In genomic region chr2:134839649-134840048, GRCh38 we compare ENCODE assay signal across 19 cellular contexts. TPM values are rescaled to one million over a fixed set of nuclear protein-coding genes. Genes with fewer than 3 reads are reported as not detected.
DNase-seq lines count a peak whose midpoint lies in the region; ATAC-seq, FAIRE-seq and TF ChIP-seq lines count a peak whose summit lies in the region.
"Had no signal": no experiment of that assay in that cellular context is flagged by ENCODE, and none has a peak within 500 bp of the region (broad histone marks: within the 10 kb centered on the region; RNA-seq: fewer than 3 reads in every experiment).

No MANE protein-coding gene starts in this region.

- TF ChIP-seq CTCF in lung (IDR thresholded peaks at IDR 0.05; ENCODE audit: control extremely low read depth, extremely low read depth) (no peak), gastroesophageal sphincter (IDR thresholded peaks at IDR 0.05) (no peak)

- no peak for FAIRE-seq in frontal cortex (lab: Jason Lieb, UNC)
- FAIRE-seq: endometrium had no signal

- peaks cover 0 to 6% of the 10 kb centered on the region in 2 donors for H3K9me3 ChIP-seq in lung (ENCODE audit: control insufficient read depth in 2 of 2, insufficient read depth in 1 of 2, low read length in 1 of 2)
- H3K9me3 ChIP-seq in gastroesophageal sphincter = peaks cover 0 to 26% (median 0%) of the 10 kb centered on the region in 3 donors
- H3K9me3 ChIP-seq: gastrocnemius medialis had no signal

- no peak for TF ChIP-seq EP300 in gastroesophageal sphincter (IDR thresholded peaks at IDR 0.05)

- peak; percentile 60 for ATAC-seq in GM18870 (IDR thresholded peaks at IDR 0.05; ENCODE audit: unreplicated experiment)
- peak; percentile 76 for ATAC-seq in HG02938 (IDR thresholded peaks at IDR 0.05; ENCODE audit: unreplicated experiment)
- ATAC-seq in lung (ENCODE audit: insufficient read depth, low FRiP score) = peak; percentile 61
- no peak for ATAC-seq in gastroesophageal sphincter
- no peak for ATAC-seq in HG02870 (IDR thresholded peaks at IDR 0.05; ENCODE audit: unreplicated experiment)
- ATAC-seq: gastrocnemius medialis; stimulated activated naive CD8-positive, alpha-beta T cell treated with anti-CD3 and anti-CD28 coated beads, Interleukin-15, Interleukin-2, amounts not matched to agents 100 U/mL and 50 U/mL, for 24 hours; T-cell; WTC11 had no signal

- H3K36me3 ChIP-seq in lung (ENCODE audit: control insufficient read depth in 2 of 2, insufficient read depth in 2 of 2, low read length in 2 of 2) (no peaks in the 10 kb centered on the region), gastroesophageal sphincter (no peaks in the 10 kb centered on the region)
- H3K36me3 ChIP-seq: gastrocnemius medialis had no signal

- no peak for TF ChIP-seq POLR2A in gastroesophageal sphincter (IDR thresholded peaks at IDR 0.05)

- H3K27me3 ChIP-seq in lung (ENCODE audit: control insufficient read depth, insufficient read depth) (no peaks in the 10 kb centered on the region), gastroesophageal sphincter (no peaks in the 10 kb centered on the region)
- H3K27me3 ChIP-seq: gastrocnemius medialis had no signal

- peak; percentile 65 for DNase-seq in NCI-H748 (lab: John Stamatoyannopoulos, UW; ENCODE audit: unreplicated experiment)
- no peak for DNase-seq in lung (ENCODE audit: low spot score)
- DNase-seq in frontal cortex (ENCODE audit: low spot score in 2 of 2) = no peak
- DNase-seq: gastrocnemius medialis; immature natural killer cell; NCI-H526 treated with DMSO at 0.1 percent for 48 hours; stimulated activated naive CD8-positive, alpha-beta T cell treated with anti-CD3 and anti-CD28 coated beads, Interleukin-15, Interleukin-2, amounts not matched to agents 100 U/mL and 50 U/mL, for 24 hours; T-cell had no signal

- H3K4me1 ChIP-seq in lung (ENCODE audit: control insufficient read depth in 2 of 2, insufficient read depth in 2 of 2, low read length in 2 of 2) (peaks cover 0 to 3% of the 10 kb centered on the region in 2 donors), gastroesophageal sphincter (no peaks in the 10 kb centered on the region)
- H3K4me1 ChIP-seq: gastrocnemius medialis had no signal

- H3K4me3 ChIP-seq in lung (no peak overlapping the region), gastroesophageal sphincter (no peak overlapping the region)
- H3K4me3 ChIP-seq: gastrocnemius medialis had no signal

- 70 to 92% methylated on average over 2 of the region's 2 CpGs for WGBS in lung, 2 donors
- WGBS in gastroesophageal sphincter (ENCODE audit: low coverage in 1 of 2), 2 donors = 69 to 72% methylated on average over 2 of the region's 2 CpGs

- H3K27ac ChIP-seq in lung (ENCODE audit: low read depth in 1 of 2, low read length in 1 of 2) = no peak overlapping the region
- H3K27ac ChIP-seq in gastroesophageal sphincter = no peak overlapping the region
- H3K27ac ChIP-seq: C4-2B, gastrocnemius medialis, RWPE1 had no signal

RNA-seq across cellular contexts. Expression of gene ACMSD, which starts 1.2 kb away (rescaled TPM):
- total RNA-seq in lung (under 1 TPM in 1 of 2 donors, not detected in 1; 0.12 TPM), frontal cortex (not detected), gastroesophageal sphincter (not detected)
- polyA plus RNA-seq in lung = under 1 TPM; 0.08 to 0.14 TPM
- total RNA-seq: activated CD8-positive, alpha-beta memory T cell treated with anti-CD3 and anti-CD28 coated beads for 36 hours; chondrocyte; osteoblast; WTC11 had no signal
- polyA plus RNA-seq: immature natural killer cell had no signal

Comparison
In these comparisons a context has a peak if more than half of its experiments do, and no peak if none do; other contexts are left out.
1. ATAC-seq: peak in GM18870 (single experiment), HG02938 (single experiment) and lung (single experiment); none in gastroesophageal sphincter (single experiment) and HG02870 (single experiment).